14 cellular contexts compared by ENCODE assay signal in genomic region chr13:23753523-23753922, GRCh38.
A peak's percentile ranks its signal among the peaks of the same experiment; 100 is the strongest.
DNase-seq lines count a peak whose midpoint lies in the region; ATAC-seq and TF ChIP-seq lines count a peak whose summit lies in the region.
"Had no signal": no experiment of that assay in that cellular context is flagged by ENCODE, and none has a peak within 500 bp of the region (broad histone marks: within the 10 kb centered on the region; RNA-seq: fewer than 3 reads in every experiment).

No MANE protein-coding gene starts in this region.

- DNase-seq in EL (peak; percentile 48), RPMI7951 (ENCODE audit: low read depth) (peak; percentile 25), esophagus squamous epithelium (lab: John Stamatoyannopoulos, UW) (no peak), osteoblast (ENCODE audit: insufficient read length, low spot score, missing footprints) (peak; percentile 27), NCI-H2227 (lab: John Stamatoyannopoulos, UW; ENCODE audit: unreplicated experiment) (no peak), mesenteric fat pad (ENCODE audit: low spot score) (no peak), DMS79 treated with DMSO at 0.1 percent for 48 hours (lab: John Stamatoyannopoulos, UW) (no peak)
- DNase-seq: activated CD4-positive, alpha-beta memory T cell treated with anti-CD3 and anti-CD28 coated beads for 36 hours; DMS 273 treated with DMSO at 0.1 percent for 48 hours; NCI-H187; Right ventricle myocardium superior; stimulated activated CD4-positive, alpha-beta T cell treated with anti-CD3 and anti-CD28 coated beads, Interleukin-15, amount 100 ng/mL, for 24 hours; stimulated activated naive CD4-positive, alpha-beta T cell treated with Interleukin-2 at 50 U/mL for 16 hours had no signal

- no peaks in the 10 kb centered on the region for H4K20me1 ChIP-seq in osteoblast (ENCODE audit: insufficient read depth, low read length)

- H3K9me3 ChIP-seq in esophagus squamous epithelium: no peaks in the 10 kb centered on the region
- H3K9me3 ChIP-seq in osteoblast (ENCODE audit: low read depth, low read length): no peaks in the 10 kb centered on the region

- peak overlapping the region; percentile 65 for H2AFZ ChIP-seq in osteoblast (ENCODE audit: low read length)

- no peak for ATAC-seq in HG03457 (IDR thresholded peaks at IDR 0.05; ENCODE audit: unreplicated experiment)

- peak overlapping the region; percentile 10 for H3K4me2 ChIP-seq in osteoblast (ENCODE audit: insufficient read depth, low read length)

- H3K27me3 ChIP-seq in esophagus squamous epithelium (no peaks in the 10 kb centered on the region), osteoblast (ENCODE audit: insufficient read depth, low read length) (no peaks in the 10 kb centered on the region)

- H3K4me1 ChIP-seq in esophagus squamous epithelium: peaks cover 12 to 77% (median 27%) of the 10 kb centered on the region in 3 donors
- peaks cover 44% of the 10 kb centered on the region for H3K4me1 ChIP-seq in osteoblast (ENCODE audit: insufficient read depth, low read length)

- intact Hi-C loops in esophagus squamous epithelium (cut with DNase I): no loop called here

- no peaks in the 10 kb centered on the region for H3K36me3 ChIP-seq in esophagus squamous epithelium
- H3K36me3 ChIP-seq in osteoblast (ENCODE audit: insufficient read depth, low read length): no peaks in the 10 kb centered on the region

- H3K4me3 ChIP-seq in esophagus squamous epithelium (no peak overlapping the region), osteoblast (ENCODE audit: insufficient read depth, low read length) (no peak overlapping the region)

- no peaks in the 10 kb centered on the region for H3K79me2 ChIP-seq in osteoblast (ENCODE audit: insufficient read depth, low read length)

- no peak for TF ChIP-seq POLR2A in esophagus squamous epithelium (IDR thresholded peaks at IDR 0.05)

- peak overlapping the region; percentile 43 to 76 (median 64) for H3K27ac ChIP-seq in esophagus squamous epithelium
- peak overlapping the region; percentile 63 for H3K27ac ChIP-seq in osteoblast (ENCODE audit: low read depth, low read length)

- WGBS in esophagus squamous epithelium, 2 donors: 35 to 41% methylated on average over 1 of the region's 1 CpG

- TF ChIP-seq CTCF in esophagus squamous epithelium (IDR thresholded peaks at IDR 0.05) (no peak), osteoblast (IDR thresholded peaks at IDR 0.05; ENCODE audit: extremely low read depth, low read depth, low read length) (no peak)

Comparison
In these comparisons a context has a peak if more than half of its experiments do, and no peak if none do; other contexts are left out.
1. DNase-seq: peak in EL (single experiment), RPMI7951 (single experiment) and osteoblast (single experiment); none in esophagus squamous epithelium (single experiment), NCI-H2227 (single experiment), mesenteric fat pad (single experiment) and DMS79 treated with DMSO at 0.1 percent for 48 hours (single experiment).